In genomic region chr13:64928704-64929499, GRCh38 we compare ENCODE assay signal across 12 cellular contexts.
DNase-seq lines count a peak whose midpoint lies in the region; ATAC-seq, FAIRE-seq and TF ChIP-seq lines count a peak whose summit lies in the region.
"Had no signal": no experiment of that assay in that cellular context is flagged by ENCODE, and none has a peak within 500 bp of the region (broad histone marks: within the 10 kb centered on the region; RNA-seq: fewer than 3 reads in every experiment).

No MANE protein-coding gene starts in this region.

- ATAC-seq in HG03378 (IDR thresholded peaks at IDR 0.05; ENCODE audit: unreplicated experiment) (peak; percentile 67), left lobe of liver (no peak), heart left ventricle (no peak), gastrocnemius medialis (no peak)

- WGBS in small intestine, 3 donors: 54 to 69% (median 57%) methylated on average over 3 of the region's 3 CpGs
- 61 to 75% (median 69%) methylated on average over 3 of the region's 3 CpGs for WGBS in heart left ventricle, 4 donors

- H3K9me3 ChIP-seq in small intestine (ENCODE audit: control insufficient read depth, low read depth) (no peaks in the 10 kb centered on the region), heart left ventricle (no peaks in the 10 kb centered on the region), gastrocnemius medialis (no peaks in the 10 kb centered on the region)

- TF ChIP-seq CTCF in GM20000 (IDR thresholded peaks at IDR 0.05; ENCODE audit: extremely low read depth, missing control alignments) (no peak), chondrocyte (IDR thresholded peaks at IDR 0.05) (no peak), heart left ventricle (IDR thresholded peaks at IDR 0.05) (no peak), gastrocnemius medialis (IDR thresholded peaks at IDR 0.05 in 4 of 5, conservative IDR thresholded peaks at IDR 0.05 in 1 of 5) (no peak)

- H3K36me3 ChIP-seq in ACC112 (ENCODE audit: insufficient read depth, low read length): no peaks in the 10 kb centered on the region
- no peaks in the 10 kb centered on the region for H3K36me3 ChIP-seq in small intestine (ENCODE audit: control insufficient read depth in 2 of 2, insufficient read depth in 2 of 2, low read length in 2 of 2)
- no peaks in the 10 kb centered on the region for H3K36me3 ChIP-seq in heart left ventricle
- H3K36me3 ChIP-seq in gastrocnemius medialis: no peaks in the 10 kb centered on the region

- no peak overlapping the region for H2AFZ ChIP-seq in ACC112 (ENCODE audit: low read length, unreplicated experiment)

- H3K27me3 ChIP-seq in ACC112 (ENCODE audit: insufficient read depth, low read length): no peaks in the 10 kb centered on the region
- no peaks in the 10 kb centered on the region for H3K27me3 ChIP-seq in small intestine (ENCODE audit: control insufficient read depth in 2 of 2, insufficient read depth in 2 of 2, low read length in 2 of 2)
- H3K27me3 ChIP-seq in heart left ventricle: no peaks in the 10 kb centered on the region
- no peaks in the 10 kb centered on the region for H3K27me3 ChIP-seq in gastrocnemius medialis

- H3K27ac Mint-ChIP-seq in chondrocyte (ENCODE audit: unreplicated experiment): peak overlapping the region; percentile 35
- H3K27ac Mint-ChIP-seq: naive B cell had no signal

- no peaks in the 10 kb centered on the region for H3K36me3 Mint-ChIP-seq in chondrocyte (ENCODE audit: low read depth)
- H3K36me3 Mint-ChIP-seq: naive B cell had no signal

- in situ Hi-C loops in gastrocnemius medialis (cut with MboI; ENCODE audit: low sequenced_read_pairs in 4 of 4): no loop called here

- H3K27ac ChIP-seq in ACC112 (ENCODE audit: low read depth, low read length): peak overlapping the region; percentile 40
- no peak overlapping the region for H3K27ac ChIP-seq in small intestine (ENCODE audit: low read depth in 1 of 2, low read length in 1 of 2)
- no peak overlapping the region for H3K27ac ChIP-seq in heart left ventricle
- no peak overlapping the region for H3K27ac ChIP-seq in gastrocnemius medialis
- H3K27ac ChIP-seq: C4-2B had no signal

- no peak for FAIRE-seq in small intestine (lab: Jason Lieb, UNC)
- FAIRE-seq: colon had no signal

- H3K4me3 ChIP-seq in ACC112 (ENCODE audit: low read depth, low read length): peak overlapping the region; percentile 22
- H3K4me3 ChIP-seq in small intestine (ENCODE audit: low read depth in 1 of 2, low read length in 2 of 2): no peak overlapping the region
- H3K4me3 ChIP-seq in heart left ventricle: no peak overlapping the region
- H3K4me3 ChIP-seq in gastrocnemius medialis: no peak overlapping the region

- H3K27me3 Mint-ChIP-seq in chondrocyte (ENCODE audit: low read depth): no peaks in the 10 kb centered on the region
- H3K27me3 Mint-ChIP-seq: naive B cell had no signal

- H3K4me1 Mint-ChIP-seq in chondrocyte (ENCODE audit: low read depth): peaks cover 14% of the 10 kb centered on the region
- H3K4me1 Mint-ChIP-seq: naive B cell had no signal

- intact Hi-C loops in heart left ventricle (cut with DNase I) (no loop called here), gastrocnemius medialis (cut with DNase I; ENCODE audit: low total_unique reads) (no loop called here)

- no peak overlapping the region for H3K4me3 Mint-ChIP-seq in chondrocyte (ENCODE audit: unreplicated experiment)
- H3K4me3 Mint-ChIP-seq: naive B cell had no signal

- DNase-seq in GM20000 (ENCODE audit: low spot score): peak; percentile 12
- no peak for DNase-seq in chondrocyte (ENCODE audit: low spot score)
- no peak for DNase-seq in small intestine
- no peak for DNase-seq in left lobe of liver (ENCODE audit: low spot score)
- no peak for DNase-seq in heart left ventricle
- DNase-seq in gastrocnemius medialis: no peak
- DNase-seq: naive B cell, T-helper 9 cell had no signal

- no peak for TF ChIP-seq POLR2A in heart left ventricle (IDR thresholded peaks at IDR 0.05)
- no peak for TF ChIP-seq POLR2A in gastrocnemius medialis (IDR thresholded peaks at IDR 0.05)

- H3K4me1 ChIP-seq in ACC112 (ENCODE audit: control insufficient read depth, insufficient read depth, low read length, unreplicated experiment) (peaks cover 9% of the 10 kb centered on the region), small intestine (ENCODE audit: control insufficient read depth in 2 of 2, insufficient read depth in 1 of 2, low read depth in 1 of 2, low read length in 1 of 2) (no peaks in the 10 kb centered on the region), heart left ventricle (no peaks in the 10 kb centered on the region), gastrocnemius medialis (no peaks in the 10 kb centered on the region)

- no peaks in the 10 kb centered on the region for H3K9me3 Mint-ChIP-seq in chondrocyte (ENCODE audit: low read depth)

- H3K79me2 ChIP-seq in ACC112 (ENCODE audit: control insufficient read depth, insufficient read depth, low read length, unreplicated experiment): no peaks in the 10 kb centered on the region
